ENCODE assay signal across 5 cellular contexts in the genomic region with DNA sequence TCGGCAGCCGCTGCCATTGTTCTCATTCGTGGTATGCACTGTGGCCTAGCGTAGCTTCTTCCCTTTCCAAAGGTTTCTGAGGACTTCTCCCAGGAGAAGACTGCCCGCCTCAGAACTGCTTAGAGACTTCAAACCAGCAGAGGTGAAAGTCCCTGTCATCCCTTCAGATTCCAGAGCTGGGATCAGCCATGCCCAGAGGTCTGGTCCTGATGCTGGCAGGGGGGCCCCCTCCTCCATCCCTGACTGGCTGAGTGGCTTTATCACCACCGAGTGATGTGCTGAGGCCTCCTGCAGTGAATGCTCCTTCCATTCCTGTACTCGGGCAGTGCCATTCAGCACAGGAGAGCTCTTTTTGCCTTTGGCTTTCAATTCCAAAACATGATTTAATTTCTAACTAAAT. TPM values are rescaled to one million over a fixed set of nuclear protein-coding genes. Genes with fewer than 3 reads are reported as not detected.
"Had no signal": no experiment of that assay in that cellular context is flagged by ENCODE, and none has a peak within 500 bp of the region (broad histone marks: within the 10 kb centered on the region; RNA-seq: fewer than 3 reads in every experiment).

No MANE protein-coding gene starts in this region.

RNA-seq across cellular contexts. Expression of gene TTC23L, which starts 8.1 kb away (rescaled TPM):
- total RNA-seq: activated B cell treated with CpG ODN at 0.5 μM for 24 hours; chondrocyte; epithelial cell of proximal tubule; esophagus mucosa; T-helper 2 cell treated with Interferon-gamma antibody and Interleukin-4, amounts not matched to agents 100 ng/mL and 5 ng/mL, for 36 hours had no signal
